ENCODE assay signal across 18 cellular contexts in genomic region chr1:29687601-29688244, GRCh38.
DNase-seq lines count a peak whose midpoint lies in the region; ATAC-seq and TF ChIP-seq lines count a peak whose summit lies in the region.
"Had no signal": no experiment of that assay in that cellular context is flagged by ENCODE, and none has a peak within 500 bp of the region (broad histone marks: within the 10 kb centered on the region; RNA-seq: fewer than 3 reads in every experiment).

No MANE protein-coding gene starts in this region.

- peak overlapping the region; percentile 85 for H3K27ac Mint-ChIP-seq in activated T-helper 1 cell treated with anti-CD3 and anti-CD28 coated beads, Interleukin-12 subunit alpha, Interleukin-12 subunit beta, Interleukin-2, Interleukin-4 antibody, amounts not matched to agents 30 ng/mL and 10 ng/mL and 1 ng/mL, durations not matched to agents 14 hours and 24 hours and 36 hours
- H3K27ac Mint-ChIP-seq in glutamatergic neuron (ENCODE audit: unreplicated experiment) (no peak overlapping the region), Caco-2 (ENCODE audit: unreplicated experiment) (no peak overlapping the region)
- H3K27ac Mint-ChIP-seq: activated CD8-positive, alpha-beta T cell treated with anti-CD3 and anti-CD28 coated beads for 36 hours; stimulated activated naive CD8-positive, alpha-beta T cell treated with anti-CD3 and anti-CD28 coated beads, Interleukin-15, Interleukin-2, amounts not matched to agents 100 ng/mL and 50 ng/mL, for 24 hours had no signal

- H3K27ac ChIP-seq in right atrium auricular region: no peak overlapping the region
- H3K27ac ChIP-seq: body of pancreas, HL-60, KMS-11 had no signal

- peaks cover 64% of the 10 kb centered on the region for H3K4me1 Mint-ChIP-seq in activated T-helper 1 cell treated with anti-CD3 and anti-CD28 coated beads, Interleukin-12 subunit alpha, Interleukin-12 subunit beta, Interleukin-2, Interleukin-4 antibody, amounts not matched to agents 30 ng/mL and 10 ng/mL and 1 ng/mL, durations not matched to agents 14 hours and 24 hours and 36 hours (ENCODE audit: low read depth)
- H3K4me1 Mint-ChIP-seq in glutamatergic neuron (ENCODE audit: low read depth, unreplicated experiment) (peaks cover 48% of the 10 kb centered on the region), Caco-2 (ENCODE audit: low read depth, unreplicated experiment) (no peaks in the 10 kb centered on the region)

- H3K4me3 ChIP-seq in right atrium auricular region (no peak overlapping the region), Caco-2 (ENCODE audit: low read depth, low read length) (no peak overlapping the region)
- H3K4me3 ChIP-seq: body of pancreas had no signal

- intact Hi-C loops in cardiac septum (cut with DNase I) (no loop called here), Caco-2 (cut with micrococcal nuclease; ENCODE audit: unreplicated experiment) (no loop called here)
- intact Hi-C loops in activated T-helper 1 cell treated with anti-CD3 and anti-CD28 coated beads, Interleukin-12 subunit alpha, Interleukin-12 subunit beta, Interleukin-2, Interleukin-4 antibody, amounts not matched to agents 30 ng/mL and 10 ng/mL and 1 ng/mL, durations not matched to agents 14 hours and 24 hours and 36 hours (cut with micrococcal nuclease): loop anchor here (1.0 kb wide), 2 partner anchors 20 to 25 kb away; no protein-coding TSS in a partner anchor

- H3K4me1 ChIP-seq in right atrium auricular region: no peaks in the 10 kb centered on the region
- no peaks in the 10 kb centered on the region for H3K4me1 ChIP-seq in Caco-2

- H3K9me3 ChIP-seq in right atrium auricular region: peaks cover 0 to 2% of the 10 kb centered on the region in 2 donors
- H3K9me3 ChIP-seq in Caco-2: no peaks in the 10 kb centered on the region
- H3K9me3 ChIP-seq: body of pancreas had no signal

- H3K36me3 ChIP-seq in right atrium auricular region (no peaks in the 10 kb centered on the region), Caco-2 (ENCODE audit: control insufficient read depth, insufficient read depth, low read length) (no peaks in the 10 kb centered on the region)

- H3K27me3 ChIP-seq in right atrium auricular region (no peaks in the 10 kb centered on the region), Caco-2 (replicated peaks; ENCODE audit: control insufficient read depth, insufficient read depth, low read length) (no peaks in the 10 kb centered on the region)
- H3K27me3 ChIP-seq: body of pancreas had no signal

- CTCF ChIA-PET in Caco-2 (lab: Charles Lee): no interaction called here

- DNase-seq in cardiac septum (ENCODE audit: low spot score) (peak; percentile 29), right atrium auricular region (ENCODE audit: low spot score) (no peak), glutamatergic neuron (no peak), Caco-2 (no peak)
- DNase-seq in activated T-helper 1 cell treated with anti-CD3 and anti-CD28 coated beads, Interleukin-12 subunit alpha, Interleukin-12 subunit beta, Interleukin-2, Interleukin-4 antibody, amounts not matched to agents 30 ng/mL and 10 ng/mL and 1 ng/mL, durations not matched to agents 14 hours and 24 hours and 36 hours (ENCODE audit: low spot score): no peak
- no peak for DNase-seq in activated effector memory CD4-positive, alpha-beta T cell treated with Interleukin-2 at 50 U/mL for 16 hours
- DNase-seq in activated effector memory CD4-positive, alpha-beta T cell treated with anti-CD3 and anti-CD28 coated beads, Interleukin-2, amount 50 U/mL, for 16 hours: no peak
- DNase-seq: activated naive CD4-positive, alpha-beta T cell; AML-193; NCI-H1105 treated with DMSO at 0.1 percent for 48 hours; SHP77; stimulated activated CD4-positive, alpha-beta T cell treated with anti-CD3 and anti-CD28 coated beads, Interleukin-12 subunit alpha, Interleukin-12 subunit beta, amount 100 ng/mL, for 4 hours had no signal

- H3K9me3 Mint-ChIP-seq in activated T-helper 1 cell treated with anti-CD3 and anti-CD28 coated beads, Interleukin-12 subunit alpha, Interleukin-12 subunit beta, Interleukin-2, Interleukin-4 antibody, amounts not matched to agents 30 ng/mL and 10 ng/mL and 1 ng/mL, durations not matched to agents 14 hours and 24 hours and 36 hours: no peaks in the 10 kb centered on the region
- H3K9me3 Mint-ChIP-seq in glutamatergic neuron (ENCODE audit: unreplicated experiment) (peaks cover 2% of the 10 kb centered on the region), Caco-2 (ENCODE audit: unreplicated experiment) (no peaks in the 10 kb centered on the region)
- H3K9me3 Mint-ChIP-seq: activated CD8-positive, alpha-beta T cell treated with anti-CD3 and anti-CD28 coated beads for 36 hours; stimulated activated naive CD8-positive, alpha-beta T cell treated with anti-CD3 and anti-CD28 coated beads, Interleukin-15, Interleukin-2, amounts not matched to agents 100 ng/mL and 50 ng/mL, for 24 hours had no signal

- peak overlapping the region; percentile 54 for H3K4me3 Mint-ChIP-seq in activated T-helper 1 cell treated with anti-CD3 and anti-CD28 coated beads, Interleukin-12 subunit alpha, Interleukin-12 subunit beta, Interleukin-2, Interleukin-4 antibody, amounts not matched to agents 30 ng/mL and 10 ng/mL and 1 ng/mL, durations not matched to agents 14 hours and 24 hours and 36 hours
- H3K4me3 Mint-ChIP-seq in glutamatergic neuron (ENCODE audit: unreplicated experiment): peak overlapping the region; percentile 21
- no peak overlapping the region for H3K4me3 Mint-ChIP-seq in Caco-2 (ENCODE audit: unreplicated experiment)
- H3K4me3 Mint-ChIP-seq: activated CD8-positive, alpha-beta T cell treated with anti-CD3 and anti-CD28 coated beads for 36 hours; stimulated activated naive CD8-positive, alpha-beta T cell treated with anti-CD3 and anti-CD28 coated beads, Interleukin-15, Interleukin-2, amounts not matched to agents 100 ng/mL and 50 ng/mL, for 24 hours had no signal

- ATAC-seq in GM18502 (IDR thresholded peaks at IDR 0.05; ENCODE audit: poor library complexity, unreplicated experiment): no peak
- ATAC-seq: body of pancreas had no signal

- peaks cover 5% of the 10 kb centered on the region for H3K27me3 Mint-ChIP-seq in activated T-helper 1 cell treated with anti-CD3 and anti-CD28 coated beads, Interleukin-12 subunit alpha, Interleukin-12 subunit beta, Interleukin-2, Interleukin-4 antibody, amounts not matched to agents 30 ng/mL and 10 ng/mL and 1 ng/mL, durations not matched to agents 14 hours and 24 hours and 36 hours (ENCODE audit: insufficient read depth)
- H3K27me3 Mint-ChIP-seq in glutamatergic neuron (ENCODE audit: unreplicated experiment) (no peaks in the 10 kb centered on the region), Caco-2 (ENCODE audit: insufficient read depth, unreplicated experiment) (peaks cover 19% of the 10 kb centered on the region)

- no peaks in the 10 kb centered on the region for H3K36me3 Mint-ChIP-seq in activated T-helper 1 cell treated with anti-CD3 and anti-CD28 coated beads, Interleukin-12 subunit alpha, Interleukin-12 subunit beta, Interleukin-2, Interleukin-4 antibody, amounts not matched to agents 30 ng/mL and 10 ng/mL and 1 ng/mL, durations not matched to agents 14 hours and 24 hours and 36 hours (ENCODE audit: low read depth)
- H3K36me3 Mint-ChIP-seq in glutamatergic neuron (ENCODE audit: unreplicated experiment): no peaks in the 10 kb centered on the region
- H3K36me3 Mint-ChIP-seq in Caco-2 (ENCODE audit: insufficient read depth, unreplicated experiment): peaks cover 5% of the 10 kb centered on the region

- POLR2A ChIA-PET in Caco-2 (lab: Charles Lee): no interaction called here

- TF ChIP-seq CTCF in right atrium auricular region (IDR thresholded peaks at IDR 0.05) (no peak), glutamatergic neuron (IDR thresholded peaks at IDR 0.05; ENCODE audit: partially characterized antibody, unreplicated experiment) (no peak), Caco-2 (IDR thresholded peaks at IDR 0.05; ENCODE audit: insufficient read depth in 1 of 2, low read depth in 1 of 2, low read length in 1 of 2, severe bottlenecking in 1 of 2, unreplicated experiment in 1 of 2) (no peak)

- BruUV-seq in Caco-2 (replicated peaks; lab: Mats Ljungman, UMichigan): no TSS peak
